ENCODE assay signal across 14 cellular contexts in the genomic region with DNA sequence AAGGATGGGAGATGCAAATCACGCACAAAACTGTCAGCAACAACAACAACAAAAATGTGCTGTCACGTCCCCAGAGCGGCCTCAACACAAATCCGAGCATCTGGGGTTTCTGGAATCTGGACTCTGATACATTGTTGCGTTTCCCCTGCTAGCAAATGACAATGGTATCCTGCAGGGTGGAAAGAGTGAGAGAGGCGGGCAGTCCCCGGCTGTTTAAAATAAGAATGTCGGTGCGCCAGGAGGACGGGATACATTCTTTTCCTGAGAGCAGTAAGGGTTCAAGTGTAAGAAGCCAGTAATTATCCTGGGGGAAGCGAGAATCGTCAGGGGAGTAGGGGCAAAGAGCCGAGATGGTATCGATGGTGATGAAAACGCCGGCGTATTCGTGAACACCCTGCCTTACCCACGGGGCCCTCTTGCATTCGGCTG.
DNase-seq lines count a peak whose midpoint lies in the region; ATAC-seq and TF ChIP-seq lines count a peak whose summit lies in the region.
"Had no signal": no experiment of that assay in that cellular context is flagged by ENCODE, and none has a peak within 500 bp of the region (broad histone marks: within the 10 kb centered on the region; RNA-seq: fewer than 3 reads in every experiment).

No MANE protein-coding gene starts in this region.

- H3K36me3 Mint-ChIP-seq in GM23338 (ENCODE audit: low read depth) = peaks cover 3% of the 10 kb centered on the region
- H3K36me3 Mint-ChIP-seq in glutamatergic neuron (ENCODE audit: unreplicated experiment) = no peaks in the 10 kb centered on the region
- H3K36me3 Mint-ChIP-seq: stimulated activated effector memory CD8-positive, alpha-beta T cell treated with anti-CD3 and anti-CD28 coated beads, Interleukin-12 subunit alpha, Interleukin-12 subunit beta, amount 100 ng/mL, for 72 hours had no signal

- H3K36me3 ChIP-seq in GM23338 (ENCODE audit: insufficient read depth) (no peaks in the 10 kb centered on the region), neuronal stem cell (replicated peaks in 1 of 2; ENCODE audit: control insufficient read depth in 2 of 2, insufficient read depth in 2 of 2, low read length in 2 of 2) (no peaks in the 10 kb centered on the region), MM.1S (replicated peaks; ENCODE audit: insufficient read depth, low read length) (no peaks in the 10 kb centered on the region)

- peak overlapping the region; percentile 83 for H3K27ac Mint-ChIP-seq in GM23338
- peak overlapping the region; percentile 59 for H3K27ac Mint-ChIP-seq in glutamatergic neuron (ENCODE audit: unreplicated experiment)
- H3K27ac Mint-ChIP-seq: stimulated activated effector memory CD8-positive, alpha-beta T cell treated with anti-CD3 and anti-CD28 coated beads, Interleukin-12 subunit alpha, Interleukin-12 subunit beta, amount 100 ng/mL, for 72 hours had no signal

- no peak overlapping the region for H2AK5ac ChIP-seq in neuronal stem cell (ENCODE audit: low read depth, low read length)

- H3K27me3 ChIP-seq in GM23338 (ENCODE audit: insufficient read depth) = no peaks in the 10 kb centered on the region
- H3K27me3 ChIP-seq in neuronal stem cell (ENCODE audit: control insufficient read depth in 3 of 3, insufficient read depth in 3 of 3, low read depth in 1 of 3, low read length in 3 of 3) = no peaks in the 10 kb centered on the region
- H3K27me3 ChIP-seq in MM.1S (replicated peaks; ENCODE audit: insufficient read depth, low read length) = no peaks in the 10 kb centered on the region
- H3K27me3 ChIP-seq: body of pancreas had no signal

- no peak overlapping the region for H3K4ac ChIP-seq in neuronal stem cell (ENCODE audit: low read length)

- H3K79me1 ChIP-seq in neuronal stem cell (ENCODE audit: low read depth, low read length) = no peaks in the 10 kb centered on the region

- no peak overlapping the region for H2BK120ac ChIP-seq in neuronal stem cell (ENCODE audit: low read depth, low read length)

- TF ChIP-seq CTCF in GM23338 (conservative IDR thresholded peaks at IDR 0.05; ENCODE audit: low read depth in 2 of 2) (no peak), glutamatergic neuron (IDR thresholded peaks at IDR 0.05; ENCODE audit: partially characterized antibody, unreplicated experiment) (no peak), MM.1S (IDR thresholded peaks at IDR 0.05; ENCODE audit: low read length) (no peak)

- H3K4me3 ChIP-seq in GM23338 = no peak overlapping the region
- H3K4me3 ChIP-seq in neuronal stem cell (ENCODE audit: low read length in 2 of 2) = no peak overlapping the region
- H3K4me3 ChIP-seq in MM.1S (ENCODE audit: low read length) = no peak overlapping the region
- H3K4me3 ChIP-seq: body of pancreas had no signal

- H3K23ac ChIP-seq in neuronal stem cell (ENCODE audit: low read depth, low read length, poor library complexity) = no peak overlapping the region

- H3K27ac ChIP-seq in GM23338 (ENCODE audit: low read depth) (peak overlapping the region; percentile 97), neuronal stem cell (replicated peaks; ENCODE audit: low read length) (peak overlapping the region; percentile 12), MM.1S (ENCODE audit: low read length) (no peak overlapping the region)
- H3K27ac ChIP-seq: body of pancreas had no signal

- peaks cover 20% of the 10 kb centered on the region for H3K27me3 Mint-ChIP-seq in GM23338 (ENCODE audit: insufficient read depth, low read depth, poor library complexity)
- H3K27me3 Mint-ChIP-seq in glutamatergic neuron (ENCODE audit: unreplicated experiment) = peaks cover 3% of the 10 kb centered on the region

- no CpG with 5 or more reads among the region's 20 CpGs for WGBS in neuronal stem cell (ENCODE audit: extremely low coverage in 2 of 2, insufficient read length in 2 of 2, insufficient replicate concordance in 1 of 2), 2 donors

- H3K9me3 Mint-ChIP-seq in GM23338 = no peaks in the 10 kb centered on the region; the same call in 2 of the 3 replicates
- no peaks in the 10 kb centered on the region for H3K9me3 Mint-ChIP-seq in glutamatergic neuron (ENCODE audit: unreplicated experiment)

- peaks cover 11% of the 10 kb centered on the region for H3K4me1 ChIP-seq in GM23338 (ENCODE audit: insufficient read depth)
- H3K4me1 ChIP-seq in neuronal stem cell (ENCODE audit: control insufficient read depth in 2 of 2, insufficient read depth in 1 of 2, low read depth in 1 of 2, low read length in 2 of 2) = peaks cover 4 to 13% of the 10 kb centered on the region in 2 donors
- no peaks in the 10 kb centered on the region for H3K4me1 ChIP-seq in MM.1S (ENCODE audit: low read length)
- H3K4me1 ChIP-seq: body of pancreas had no signal

- no peak overlapping the region for H4K8ac ChIP-seq in neuronal stem cell (ENCODE audit: low read depth, low read length)

- H3K4me2 ChIP-seq in GM23338 = peak overlapping the region; percentile 14; the same call in 1 of the 2 replicates
- peak overlapping the region; percentile 37 for H3K4me2 ChIP-seq in neuronal stem cell (ENCODE audit: insufficient read depth, low read length, poor library complexity, severe bottlenecking)
- no peak overlapping the region for H3K4me2 ChIP-seq in MM.1S (ENCODE audit: low read depth, low read length)

- H4K20me1 ChIP-seq in GM23338 (replicated peaks; ENCODE audit: insufficient read depth) = no peaks in the 10 kb centered on the region
- no peaks in the 10 kb centered on the region for H4K20me1 ChIP-seq in MM.1S (ENCODE audit: insufficient read depth, low read length)

- ATAC-seq in GM23338 = peak; percentile 92
- ATAC-seq: body of pancreas; right cardiac atrium; stimulated activated effector memory CD8-positive, alpha-beta T cell treated with anti-CD3 and anti-CD28 coated beads, Interleukin-12 subunit alpha, Interleukin-12 subunit beta, amount 100 ng/mL, for 72 hours had no signal

- no peak overlapping the region for H2BK5ac ChIP-seq in neuronal stem cell (ENCODE audit: low read length)

- H2AFZ ChIP-seq in GM23338 (no peak overlapping the region), neuronal stem cell (ENCODE audit: low read length) (peak overlapping the region; percentile 25), MM.1S (ENCODE audit: low read length) (no peak overlapping the region)

- H2BK12ac ChIP-seq in neuronal stem cell (ENCODE audit: low read length) = no peak overlapping the region

- peaks cover 11% of the 10 kb centered on the region for H3F3A ChIP-seq in GM23338 (replicated peaks; ENCODE audit: low read depth)
- H3F3A ChIP-seq in MM.1S (ENCODE audit: insufficient read depth, low read length) = no peaks in the 10 kb centered on the region

- H3K9me2 ChIP-seq in GM23338 (ENCODE audit: insufficient read depth) (no peaks in the 10 kb centered on the region), MM.1S (replicated peaks; ENCODE audit: insufficient read depth, low read length) (no peaks in the 10 kb centered on the region)

- H3K79me2 ChIP-seq in GM23338 (replicated peaks; ENCODE audit: insufficient read depth) = no peaks in the 10 kb centered on the region
- H3K79me2 ChIP-seq in MM.1S (ENCODE audit: low read length) = no peaks in the 10 kb centered on the region

- H3K9ac ChIP-seq in neuronal stem cell (ENCODE audit: low read depth, low read length, poor library complexity) (no peak overlapping the region), MM.1S (ENCODE audit: low read length) (no peak overlapping the region)

- H3K9me3 ChIP-seq in neuronal stem cell (replicated peaks in 1 of 2; ENCODE audit: control insufficient read depth in 2 of 2, insufficient read depth in 1 of 2, low read depth in 1 of 2, low read length in 2 of 2) (no peaks in the 10 kb centered on the region), MM.1S (replicated peaks; ENCODE audit: insufficient read depth, low read length) (no peaks in the 10 kb centered on the region)
- H3K9me3 ChIP-seq: body of pancreas had no signal

- no peak overlapping the region for H3K14ac ChIP-seq in neuronal stem cell (ENCODE audit: low read length)

- H3K4me1 Mint-ChIP-seq in GM23338 (peaks cover 29% of the 10 kb centered on the region), glutamatergic neuron (ENCODE audit: low read depth, unreplicated experiment) (peaks cover 6% of the 10 kb centered on the region)
- H3K4me1 Mint-ChIP-seq: stimulated activated effector memory CD8-positive, alpha-beta T cell treated with anti-CD3 and anti-CD28 coated beads, Interleukin-12 subunit alpha, Interleukin-12 subunit beta, amount 100 ng/mL, for 72 hours had no signal

- no peak overlapping the region for H4K91ac ChIP-seq in neuronal stem cell (ENCODE audit: low read depth, low read length, poor library complexity)

- H2BK15ac ChIP-seq in neuronal stem cell (ENCODE audit: low read length) = no peak overlapping the region

- DNase-seq in GM23338 (ENCODE audit: low spot score) (peak; percentile 97), NCI-H2227 treated with DMSO at 0.1 percent for 48 hours (lab: John Stamatoyannopoulos, UW) (peak; percentile 86), glutamatergic neuron (peak; percentile 42), neuronal stem cell (ENCODE audit: low spot score) (peak; percentile 68), NCI-H2081 treated with DMSO at 0.1 percent for 48 hours (lab: John Stamatoyannopoulos, UW) (no peak), NCI-H524 treated with DMSO at 0.1 percent for 48 hours (lab: John Stamatoyannopoulos, UW) (no peak), MM.1S (no peak)
- DNase-seq: activated gamma-delta T cell; body of pancreas; effector memory CD4-positive, alpha-beta T cell; NCI-H187 treated with DMSO at 0.1 percent for 48 hours; right cardiac atrium; stimulated activated CD4-positive, alpha-beta T cell treated with anti-CD3 and anti-CD28 coated beads, Interleukin-4, amount 100 ng/mL, for 1 hour had no signal

- H3K4me3 Mint-ChIP-seq in GM23338 = peak overlapping the region; percentile 30
- peak overlapping the region; percentile 75 for H3K4me3 Mint-ChIP-seq in glutamatergic neuron (ENCODE audit: unreplicated experiment)
- H3K4me3 Mint-ChIP-seq: stimulated activated effector memory CD8-positive, alpha-beta T cell treated with anti-CD3 and anti-CD28 coated beads, Interleukin-12 subunit alpha, Interleukin-12 subunit beta, amount 100 ng/mL, for 72 hours had no signal

- H3K18ac ChIP-seq in neuronal stem cell (ENCODE audit: low read length) = no peak overlapping the region

TF ChIP-seq in GM23338, 12 proteins besides CTCF, POLR2A, EP300 and RAD21 (continues in another document):
- TF ChIP-seq EZH2 (IDR thresholded peaks at IDR 0.05; ENCODE audit: low read depth, unreplicated experiment) = no peak
- TF ChIP-seq, protein P1, sequence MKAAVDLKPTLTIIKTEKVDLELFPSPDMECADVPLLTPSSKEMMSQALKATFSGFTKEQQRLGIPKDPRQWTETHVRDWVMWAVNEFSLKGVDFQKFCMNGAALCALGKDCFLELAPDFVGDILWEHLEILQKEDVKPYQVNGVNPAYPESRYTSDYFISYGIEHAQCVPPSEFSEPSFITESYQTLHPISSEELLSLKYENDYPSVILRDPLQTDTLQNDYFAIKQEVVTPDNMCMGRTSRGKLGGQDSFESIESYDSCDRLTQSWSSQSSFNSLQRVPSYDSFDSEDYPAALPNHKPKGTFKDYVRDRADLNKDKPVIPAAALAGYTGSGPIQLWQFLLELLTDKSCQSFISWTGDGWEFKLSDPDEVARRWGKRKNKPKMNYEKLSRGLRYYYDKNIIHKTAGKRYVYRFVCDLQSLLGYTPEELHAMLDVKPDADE (IDR thresholded peaks at IDR 0.05) = peak; percentile 39; the same call in 1 of the 2 replicates
- TF ChIP-seq JUNB (IDR thresholded peaks at IDR 0.05; ENCODE audit: unreplicated experiment) = peak; percentile 72
- no peak for TF ChIP-seq CREB1 (CRISPR knock-in tag; IDR thresholded peaks at IDR 0.05; ENCODE audit: low read depth)

Comparison
In these comparisons a context has a peak if more than half of its experiments do, and no peak if none do; other contexts are left out.
1. DNase-seq: peak in GM23338 (single experiment), NCI-H2227 treated with DMSO at 0.1 percent for 48 hours (single experiment), glutamatergic neuron (single experiment) and neuronal stem cell (single experiment); none in NCI-H2081 treated with DMSO at 0.1 percent for 48 hours (single experiment), NCI-H524 treated with DMSO at 0.1 percent for 48 hours (single experiment) and MM.1S (single experiment).